In the genomic region with DNA sequence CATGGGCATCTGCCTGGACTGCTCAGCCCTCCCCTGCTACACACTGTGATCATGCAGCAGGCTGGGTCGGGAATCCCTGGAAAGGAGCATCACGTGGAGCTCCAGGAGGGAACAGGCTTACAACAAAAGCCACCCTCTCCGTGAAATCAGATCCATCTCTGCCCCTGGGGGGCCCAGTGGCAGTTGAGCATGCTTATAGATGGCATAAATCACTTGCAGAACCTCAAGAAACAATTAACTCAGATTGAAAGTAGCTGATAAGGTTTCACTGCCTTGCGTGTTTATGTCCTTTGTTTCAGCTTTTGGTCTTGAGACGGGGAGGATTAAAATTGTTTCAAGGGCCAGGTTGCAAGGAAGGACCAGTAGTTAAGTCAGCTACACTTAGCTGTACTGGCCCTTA, we compare ENCODE assay signal across 23 cellular contexts.
A peak's percentile ranks its signal among the peaks of the same experiment; 100 is the strongest.
DNase-seq lines count a peak whose midpoint lies in the region; ATAC-seq and TF ChIP-seq lines count a peak whose summit lies in the region.
"Had no signal": no experiment of that assay in that cellular context is flagged by ENCODE, and none has a peak within 500 bp of the region (broad histone marks: within the 10 kb centered on the region; RNA-seq: fewer than 3 reads in every experiment).

No MANE protein-coding gene starts in this region.

- WGBS in neuronal stem cell (ENCODE audit: extremely low coverage in 2 of 2, insufficient read length in 2 of 2, insufficient replicate concordance in 1 of 2), 2 donors = no CpG with 5 or more reads among the region's 5 CpGs
- WGBS in right cardiac atrium = 49% methylated on average over 5 of the region's 5 CpGs

- POLR2A ChIA-PET in OCI-LY7 (lab: Charles Lee) = no interaction called here

- H3K23ac ChIP-seq in neuronal stem cell (ENCODE audit: low read depth, low read length, poor library complexity) = no peak overlapping the region

- no peak overlapping the region for H2BK5ac ChIP-seq in neuronal stem cell (ENCODE audit: low read length)

- H4K20me1 ChIP-seq in OCI-LY3 (ENCODE audit: insufficient read depth, low read length) (no peaks in the 10 kb centered on the region), OCI-LY7 (ENCODE audit: insufficient read depth, low read length) (no peaks in the 10 kb centered on the region)

- H3K79me2 ChIP-seq in OCI-LY3 (ENCODE audit: low read length) (no peaks in the 10 kb centered on the region), OCI-LY7 (ENCODE audit: insufficient read depth, low read depth, low read length) (no peaks in the 10 kb centered on the region)
- H3K79me2 ChIP-seq: parathyroid adenoma had no signal

- no peak overlapping the region for H2AK5ac ChIP-seq in neuronal stem cell (ENCODE audit: low read depth, low read length)

- peak overlapping the region; percentile 2 for H3K18ac ChIP-seq in neuronal stem cell (ENCODE audit: low read length)

- H3K9me2 ChIP-seq in OCI-LY7 (ENCODE audit: insufficient read depth, low read length) = no peaks in the 10 kb centered on the region

- TF ChIP-seq CTCF in OCI-LY3 (IDR thresholded peaks at IDR 0.05; ENCODE audit: low read depth, low read length) = no peak
- TF ChIP-seq CTCF in OCI-LY7 (conservative IDR thresholded peaks at IDR 0.05; ENCODE audit: low read length) = no peak

- H3K27ac ChIP-seq in OCI-LY3 (ENCODE audit: low read length) (no peak overlapping the region), neuronal stem cell (replicated peaks; ENCODE audit: low read length) (no peak overlapping the region), OCI-LY7 (ENCODE audit: low read depth, low read length, poor library complexity, severe bottlenecking) (no peak overlapping the region), right cardiac atrium (ENCODE audit: low read length) (no peak overlapping the region)
- H3K27ac ChIP-seq: coronary artery, epithelial cell of prostate, HL-60, parathyroid adenoma, suprapubic skin had no signal

- H3K4me1 ChIP-seq in OCI-LY3 (ENCODE audit: low read length) = peaks cover 8% of the 10 kb centered on the region
- peaks cover 0 to 11% of the 10 kb centered on the region in 2 donors for H3K4me1 ChIP-seq in neuronal stem cell (ENCODE audit: control insufficient read depth in 2 of 2, insufficient read depth in 1 of 2, low read depth in 1 of 2, low read length in 2 of 2)
- H3K4me1 ChIP-seq in OCI-LY7 (ENCODE audit: insufficient read depth, low read length, poor library complexity, severe bottlenecking) = no peaks in the 10 kb centered on the region
- H3K4me1 ChIP-seq in right cardiac atrium (ENCODE audit: control insufficient read depth, insufficient read depth, low read length) = no peaks in the 10 kb centered on the region
- H3K4me1 ChIP-seq: parathyroid adenoma, suprapubic skin had no signal

- no peak for ATAC-seq in right cardiac atrium
- ATAC-seq: left lobe of liver, T-helper 17 cell had no signal

- H4K91ac ChIP-seq in neuronal stem cell (ENCODE audit: low read depth, low read length, poor library complexity) = no peak overlapping the region

- CTCF ChIA-PET in OCI-LY7 (lab: Charles Lee; ENCODE audit: unreplicated experiment) = no interaction called here

- H3K79me1 ChIP-seq in neuronal stem cell (ENCODE audit: low read depth, low read length) = no peaks in the 10 kb centered on the region

- H3K4me3 ChIP-seq in OCI-LY3 (ENCODE audit: low read length) (no peak overlapping the region), neuronal stem cell (ENCODE audit: low read length in 2 of 2) (no peak overlapping the region), OCI-LY7 (ENCODE audit: low read depth, low read length, poor library complexity, severe bottlenecking) (no peak overlapping the region), right cardiac atrium (ENCODE audit: low read length) (no peak overlapping the region)
- H3K4me3 ChIP-seq: coronary artery, smooth muscle cell, suprapubic skin had no signal

- H3K9ac ChIP-seq in OCI-LY3 (ENCODE audit: low read length) = no peak overlapping the region
- H3K9ac ChIP-seq in neuronal stem cell (ENCODE audit: low read depth, low read length, poor library complexity) = no peak overlapping the region
- H3K9ac ChIP-seq: parathyroid adenoma had no signal

- H2AFZ ChIP-seq in OCI-LY3 (ENCODE audit: low read depth, low read length) (no peak overlapping the region), neuronal stem cell (ENCODE audit: low read length) (no peak overlapping the region), OCI-LY7 (ENCODE audit: low read length) (no peak overlapping the region)
- H2AFZ ChIP-seq: parathyroid adenoma had no signal

- no peak overlapping the region for H4K8ac ChIP-seq in neuronal stem cell (ENCODE audit: low read depth, low read length)

- H3K4me2 ChIP-seq in OCI-LY3 (ENCODE audit: low read length) = peak overlapping the region; percentile 13; the same call in 1 of the 2 replicates
- H3K4me2 ChIP-seq in neuronal stem cell (ENCODE audit: insufficient read depth, low read length, poor library complexity, severe bottlenecking) = no peak overlapping the region
- H3K4me2 ChIP-seq in OCI-LY7 (ENCODE audit: low read length) = no peak overlapping the region
- H3K4me2 ChIP-seq: smooth muscle cell had no signal

- peak; percentile 28 for DNase-seq in DMS79 treated with DMSO at 0.1 percent for 48 hours (lab: John Stamatoyannopoulos, UW)
- no peak for DNase-seq in DMS79 (lab: John Stamatoyannopoulos, UW)
- DNase-seq in NCI-H128 (lab: John Stamatoyannopoulos, UW; ENCODE audit: unreplicated experiment) = peak; percentile 49
- DNase-seq in neuronal stem cell (ENCODE audit: low spot score) = no peak
- no peak for DNase-seq in OCI-LY7 (ENCODE audit: low spot score)
- no peak for DNase-seq in right cardiac atrium
- DNase-seq in NK-92 treated with Interleukin-12 subunit alpha and Interleukin-12 subunit beta, amount 100 ng/mL, for 24 hours (lab: John Stamatoyannopoulos, UW) = no peak
- DNase-seq: 8988T; activated CD4-positive, alpha-beta T cell treated with anti-CD3 and anti-CD28 coated beads, Interleukin-2, amount 50 U/mL, for 48 hours; activated naive CD4-positive, alpha-beta T cell treated with Interleukin-2 at 50 U/mL for 16 hours; caudate nucleus; effector memory CD4-positive, alpha-beta T cell; NCI-H1436; stimulated activated naive CD4-positive, alpha-beta T cell treated with Interleukin-2 at 50 U/mL for 16 hours; T-helper 17 cell had no signal

- H3K36me3 ChIP-seq in OCI-LY3 (replicated peaks; ENCODE audit: low read depth, low read length) = no peaks in the 10 kb centered on the region
- no peaks in the 10 kb centered on the region for H3K36me3 ChIP-seq in neuronal stem cell (replicated peaks in 1 of 2; ENCODE audit: control insufficient read depth in 2 of 2, insufficient read depth in 2 of 2, low read length in 2 of 2)
- H3K36me3 ChIP-seq in OCI-LY7 (ENCODE audit: insufficient read depth, low read length) = no peaks in the 10 kb centered on the region
- H3K36me3 ChIP-seq: suprapubic skin had no signal

- intact Hi-C loops in OCI-LY7 (cut with micrococcal nuclease; ENCODE audit: unreplicated experiment) (no loop called here), right cardiac atrium (cut with DNase I) (no loop called here)

- H2BK120ac ChIP-seq in neuronal stem cell (ENCODE audit: low read depth, low read length) = no peak overlapping the region

- H3K27me3 ChIP-seq in OCI-LY3 (ENCODE audit: low read depth, low read length) = no peaks in the 10 kb centered on the region
- H3K27me3 ChIP-seq in neuronal stem cell (ENCODE audit: control insufficient read depth in 3 of 3, insufficient read depth in 3 of 3, low read depth in 1 of 3, low read length in 3 of 3) = no peaks in the 10 kb centered on the region
- H3K27me3 ChIP-seq in right cardiac atrium (ENCODE audit: control insufficient read depth, insufficient read depth) = no peaks in the 10 kb centered on the region
- H3K27me3 ChIP-seq: suprapubic skin had no signal

- H2BK12ac ChIP-seq in neuronal stem cell (ENCODE audit: low read length) = no peak overlapping the region

- H3K14ac ChIP-seq in neuronal stem cell (ENCODE audit: low read length) = no peak overlapping the region

- no peak overlapping the region for H3K4ac ChIP-seq in neuronal stem cell (ENCODE audit: low read length)

- H3K9me3 ChIP-seq in OCI-LY3 (ENCODE audit: insufficient read depth, low read length) (no peaks in the 10 kb centered on the region), neuronal stem cell (replicated peaks in 1 of 2; ENCODE audit: control insufficient read depth in 2 of 2, insufficient read depth in 1 of 2, low read depth in 1 of 2, low read length in 2 of 2) (no peaks in the 10 kb centered on the region), OCI-LY7 (ENCODE audit: low read length) (no peaks in the 10 kb centered on the region), right cardiac atrium (ENCODE audit: control insufficient read depth, low read length) (no peaks in the 10 kb centered on the region)
- H3K9me3 ChIP-seq: suprapubic skin had no signal

- no peak overlapping the region for H2BK15ac ChIP-seq in neuronal stem cell (ENCODE audit: low read length)

- no TSS peak for BruUV-seq in OCI-LY7 (replicated peaks; lab: Mats Ljungman, UMichigan)

Comparison
In these comparisons a context has a peak if more than half of its experiments do, and no peak if none do; other contexts are left out.
1. DNase-seq: peak in DMS79 treated with DMSO at 0.1 percent for 48 hours (single experiment) and NCI-H128 (single experiment); none in DMS79 (single experiment), neuronal stem cell (single experiment), OCI-LY7 (single experiment), right cardiac atrium (0 of 3) and NK-92 treated with Interleukin-12 subunit alpha and Interleukin-12 subunit beta, amount 100 ng/mL, for 24 hours (single experiment).